Comparison of ENCODE assay signal across 9 cellular contexts in genomic region chr3:14598143-14598569, GRCh38. TPM values are rescaled to one million over a fixed set of nuclear protein-coding genes. Genes with fewer than 3 reads are reported as not detected.
DNase-seq lines count a peak whose midpoint lies in the region; ATAC-seq and TF ChIP-seq lines count a peak whose summit lies in the region.
"Had no signal": no experiment of that assay in that cellular context is flagged by ENCODE, and none has a peak within 500 bp of the region (broad histone marks: within the 10 kb centered on the region; RNA-seq: fewer than 3 reads in every experiment).

No MANE protein-coding gene starts in this region.

- no peak overlapping the region for H3K27ac Mint-ChIP-seq in natural killer cell
- no peak overlapping the region for H3K27ac Mint-ChIP-seq in natural killer cell treated with Interleukin-12 subunit alpha and Interleukin-12 subunit beta and Interleukin-15 and Interleukin-18, amount 100 ng/mL, for 72 hours
- H3K27ac Mint-ChIP-seq in effector memory CD8-positive, alpha-beta T cell = no peak overlapping the region

- peaks cover 40 to 42% of the 10 kb centered on the region in 2 donors for H3K27me3 Mint-ChIP-seq in natural killer cell (ENCODE audit: low read depth in 2 of 2)
- H3K27me3 Mint-ChIP-seq in natural killer cell treated with Interleukin-12 subunit alpha and Interleukin-12 subunit beta and Interleukin-15 and Interleukin-18, amount 100 ng/mL, for 72 hours = peaks cover 42 to 56% of the 10 kb centered on the region in 2 donors
- peaks cover 57 to 76% of the 10 kb centered on the region in 2 donors for H3K27me3 Mint-ChIP-seq in effector memory CD8-positive, alpha-beta T cell

- H3K9me3 ChIP-seq in colonic mucosa = no peaks in the 10 kb centered on the region

- H3K36me3 ChIP-seq in colonic mucosa = no peaks in the 10 kb centered on the region

- no peak overlapping the region for H3K4me3 Mint-ChIP-seq in natural killer cell
- no peak overlapping the region for H3K4me3 Mint-ChIP-seq in natural killer cell treated with Interleukin-12 subunit alpha and Interleukin-12 subunit beta and Interleukin-15 and Interleukin-18, amount 100 ng/mL, for 72 hours
- H3K4me3 Mint-ChIP-seq in effector memory CD8-positive, alpha-beta T cell = no peak overlapping the region

- no peaks in the 10 kb centered on the region for H3K36me3 Mint-ChIP-seq in natural killer cell
- H3K36me3 Mint-ChIP-seq in natural killer cell treated with Interleukin-12 subunit alpha and Interleukin-12 subunit beta and Interleukin-15 and Interleukin-18, amount 100 ng/mL, for 72 hours = peaks cover 8% of the 10 kb centered on the region
- no peaks in the 10 kb centered on the region for H3K36me3 Mint-ChIP-seq in effector memory CD8-positive, alpha-beta T cell (ENCODE audit: insufficient read depth)

- H3K27me3 ChIP-seq in colonic mucosa = peaks cover 16% of the 10 kb centered on the region

- H3K4me3 ChIP-seq in colonic mucosa = no peak overlapping the region

- ATAC-seq in natural killer cell (peak in 2 of 3 donors; percentile 38 to 58), HG03097 (IDR thresholded peaks at IDR 0.05; ENCODE audit: low FRiP score, unreplicated experiment) (no peak)
- ATAC-seq in natural killer cell treated with Interleukin-12 subunit alpha and Interleukin-12 subunit beta and Interleukin-15 and Interleukin-18, amount 100 ng/mL, for 72 hours = no peak
- ATAC-seq in effector memory CD8-positive, alpha-beta T cell (replicated peaks) = peak; percentile 47

- TF ChIP-seq CTCF in natural killer cell (IDR thresholded peaks at IDR 0.05) (no peak), colonic mucosa (IDR thresholded peaks at IDR 0.05) (no peak)

- H3K4me1 Mint-ChIP-seq in natural killer cell = peaks cover 0 to 9% of the 10 kb centered on the region in 2 donors
- H3K4me1 Mint-ChIP-seq in natural killer cell treated with Interleukin-12 subunit alpha and Interleukin-12 subunit beta and Interleukin-15 and Interleukin-18, amount 100 ng/mL, for 72 hours (ENCODE audit: low read depth in 2 of 2) = peaks cover 5 to 9% of the 10 kb centered on the region in 2 donors
- H3K4me1 Mint-ChIP-seq in effector memory CD8-positive, alpha-beta T cell (ENCODE audit: low read depth in 2 of 2) = peaks cover 0 to 8% of the 10 kb centered on the region in 2 donors

- no peak overlapping the region for H3K9ac ChIP-seq in colonic mucosa (ENCODE audit: low read depth in 2 of 2, low read length in 2 of 2)

- no peak overlapping the region for H3K27ac ChIP-seq in colonic mucosa

- intact Hi-C loops in natural killer cell (cut with micrococcal nuclease) = no loop called here
- intact Hi-C loops in colonic mucosa (cut with DNase I) = no loop called here

- peaks cover 6 to 10% of the 10 kb centered on the region in 2 donors for H3K9me3 Mint-ChIP-seq in natural killer cell
- H3K9me3 Mint-ChIP-seq in natural killer cell treated with Interleukin-12 subunit alpha and Interleukin-12 subunit beta and Interleukin-15 and Interleukin-18, amount 100 ng/mL, for 72 hours = peaks cover 11% of the 10 kb centered on the region
- H3K9me3 Mint-ChIP-seq in effector memory CD8-positive, alpha-beta T cell = peaks cover 11 to 13% of the 10 kb centered on the region in 2 donors

- no peaks in the 10 kb centered on the region for H3K4me1 ChIP-seq in colonic mucosa

- DNase-seq in natural killer cell (no peak), colonic mucosa (no peak), SHP77 treated with DMSO at 0.1 percent for 48 hours (lab: John Stamatoyannopoulos, UW) (no peak)
- no peak for DNase-seq in natural killer cell treated with Interleukin-12 subunit alpha and Interleukin-12 subunit beta and Interleukin-15 and Interleukin-18, amount 100 ng/mL, for 72 hours (ENCODE audit: low spot score)
- DNase-seq in activated CD4-positive, alpha-beta T cell treated with anti-CD3 and anti-CD28 coated beads for 48 hours = peak; percentile 72
- DNase-seq in effector memory CD8-positive, alpha-beta T cell = peak; percentile 4 to 28 (median 17)
- peak; percentile 27 to 37 (median 31) for DNase-seq in stimulated activated CD4-positive, alpha-beta T cell treated with anti-CD3 and anti-CD28 coated beads, Interleukin-12 subunit alpha, Interleukin-12 subunit beta, amount 100 ng/mL, for 48 hours (ENCODE audit: low read depth in 2 of 3, low spot score in 1 of 3)

RNA-seq across cellular contexts. Expression of gene CCDC174, which starts 53.4 kb away (rescaled TPM):
- total RNA-seq in natural killer cell = 10 to 100 TPM; 29.7 to 41.2 (median 31.9) TPM
- total RNA-seq in natural killer cell treated with Interleukin-12 subunit alpha and Interleukin-12 subunit beta and Interleukin-15 and Interleukin-18, amount 100 ng/mL, for 72 hours = 10 to 100 TPM; 21.7 to 27.0 TPM
- total RNA-seq in colonic mucosa = 10 to 100 TPM; 15.4 to 17.9 TPM

RNA-seq across cellular contexts. Expression of gene GRIP2, which starts 58.0 kb away (rescaled TPM):
- total RNA-seq in natural killer cell (not detected), colonic mucosa (under 1 TPM; 0.47 to 0.53 TPM)
- total RNA-seq in natural killer cell treated with Interleukin-12 subunit alpha and Interleukin-12 subunit beta and Interleukin-15 and Interleukin-18, amount 100 ng/mL, for 72 hours = not detected
- total RNA-seq: T-helper 2 cell treated with Interferon-gamma antibody and Interleukin-4, amounts not matched to agents 100 ng/mL and 5 ng/mL, for 36 hours had no signal

Comparison
In these comparisons a context has a peak if more than half of its experiments do, and no peak if none do; other contexts are left out.
1. ATAC-seq: peak in natural killer cell (2 of 3) and effector memory CD8-positive, alpha-beta T cell (single experiment); none in natural killer cell treated with Interleukin-12 subunit alpha and Interleukin-12 subunit beta and Interleukin-15 and Interleukin-18, amount 100 ng/mL, for 72 hours (0 of 2) and HG03097 (single experiment).
2. DNase-seq: peak in activated CD4-positive, alpha-beta T cell treated with anti-CD3 and anti-CD28 coated beads for 48 hours (single experiment), effector memory CD8-positive, alpha-beta T cell (3 of 3) and stimulated activated CD4-positive, alpha-beta T cell treated with anti-CD3 and anti-CD28 coated beads, Interleukin-12 subunit alpha, Interleukin-12 subunit beta, amount 100 ng/mL, for 48 hours (3 of 3); none in natural killer cell (single experiment), natural killer cell treated with Interleukin-12 subunit alpha and Interleukin-12 subunit beta and Interleukin-15 and Interleukin-18, amount 100 ng/mL, for 72 hours (single experiment), colonic mucosa (single experiment) and SHP77 treated with DMSO at 0.1 percent for 48 hours (single experiment).